ENCODE assay signal across 1 cellular context in the genomic region with DNA sequence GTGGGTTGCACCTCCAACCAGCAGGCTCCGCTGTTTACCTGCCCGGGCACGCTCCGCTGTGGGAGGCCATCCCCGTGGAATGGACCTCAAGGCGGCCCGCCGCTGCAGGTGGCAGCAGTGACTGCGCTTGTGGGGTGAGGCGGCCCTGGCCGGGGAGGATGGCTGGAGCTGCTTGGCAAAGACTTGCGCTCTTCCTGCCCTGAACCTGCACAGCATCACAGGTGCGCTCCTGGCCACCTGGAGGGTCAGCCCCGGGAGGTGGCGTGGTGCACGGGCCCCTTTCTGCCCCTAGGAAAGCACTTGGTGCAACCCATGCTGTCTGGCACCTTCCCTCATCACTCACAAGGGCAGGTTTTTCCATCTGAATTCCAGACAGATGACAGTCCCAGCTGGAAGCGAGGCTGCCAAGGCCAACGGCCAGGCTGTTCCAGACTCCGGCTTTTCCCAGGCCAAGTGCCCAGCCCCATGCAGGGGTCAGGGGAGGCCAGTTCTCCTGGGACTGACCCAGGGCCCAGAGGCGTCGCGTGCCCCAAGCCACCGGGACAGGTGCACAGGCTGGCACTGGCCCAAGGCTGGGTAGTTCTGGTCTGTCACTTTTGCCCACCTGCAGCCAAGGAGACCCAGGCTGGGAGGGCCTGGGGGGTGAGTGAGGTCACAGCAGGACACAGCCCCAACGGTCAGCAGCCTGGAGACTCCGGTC.
A peak's percentile ranks its signal among the peaks of the same experiment; 100 is the strongest.
TF ChIP-seq lines count a peak whose summit lies in the region.

No MANE protein-coding gene starts in this region.

TF ChIP-seq in HepG2, 621 proteins besides CTCF, POLR2A, EP300 and RAD21 (continued from another document and continues in another):
- TF ChIP-seq, protein P1, sequence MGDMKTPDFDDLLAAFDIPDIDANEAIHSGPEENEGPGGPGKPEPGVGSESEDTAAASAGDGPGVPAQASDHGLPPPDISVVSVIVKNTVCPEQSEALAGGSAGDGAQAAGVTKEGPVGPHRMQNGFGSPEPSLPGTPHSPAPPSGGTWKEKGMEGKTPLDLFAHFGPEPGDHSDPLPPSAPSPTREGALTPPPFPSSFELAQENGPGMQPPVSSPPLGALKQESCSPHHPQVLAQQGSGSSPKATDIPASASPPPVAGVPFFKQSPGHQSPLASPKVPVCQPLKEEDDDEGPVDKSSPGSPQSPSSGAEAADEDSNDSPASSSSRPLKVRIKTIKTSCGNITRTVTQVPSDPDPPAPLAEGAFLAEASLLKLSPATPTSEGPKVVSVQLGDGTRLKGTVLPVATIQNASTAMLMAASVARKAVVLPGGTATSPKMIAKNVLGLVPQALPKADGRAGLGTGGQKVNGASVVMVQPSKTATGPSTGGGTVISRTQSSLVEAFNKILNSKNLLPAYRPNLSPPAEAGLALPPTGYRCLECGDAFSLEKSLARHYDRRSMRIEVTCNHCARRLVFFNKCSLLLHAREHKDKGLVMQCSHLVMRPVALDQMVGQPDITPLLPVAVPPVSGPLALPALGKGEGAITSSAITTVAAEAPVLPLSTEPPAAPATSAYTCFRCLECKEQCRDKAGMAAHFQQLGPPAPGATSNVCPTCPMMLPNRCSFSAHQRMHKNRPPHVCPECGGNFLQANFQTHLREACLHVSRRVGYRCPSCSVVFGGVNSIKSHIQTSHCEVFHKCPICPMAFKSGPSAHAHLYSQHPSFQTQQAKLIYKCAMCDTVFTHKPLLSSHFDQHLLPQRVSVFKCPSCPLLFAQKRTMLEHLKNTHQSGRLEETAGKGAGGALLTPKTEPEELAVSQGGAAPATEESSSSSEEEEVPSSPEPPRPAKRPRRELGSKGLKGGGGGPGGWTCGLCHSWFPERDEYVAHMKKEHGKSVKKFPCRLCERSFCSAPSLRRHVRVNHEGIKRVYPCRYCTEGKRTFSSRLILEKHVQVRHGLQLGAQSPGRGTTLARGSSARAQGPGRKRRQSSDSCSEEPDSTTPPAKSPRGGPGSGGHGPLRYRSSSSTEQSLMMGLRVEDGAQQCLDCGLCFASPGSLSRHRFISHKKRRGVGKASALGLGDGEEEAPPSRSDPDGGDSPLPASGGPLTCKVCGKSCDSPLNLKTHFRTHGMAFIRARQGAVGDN (CRISPR knock-in tag; IDR thresholded peaks at IDR 0.05), result peak; percentile 89
- TF ChIP-seq RARA (CRISPR knock-in tag; IDR thresholded peaks at IDR 0.05) (peak; percentile 96), NFYB (CRISPR knock-in tag; IDR thresholded peaks at IDR 0.05) (no peak), ZXDC (CRISPR knock-in tag; IDR thresholded peaks at IDR 0.05) (0 out of 2 replicates have a peak, but pooled peaks have one; percentile 67), BATF2 (CRISPR knock-in tag; IDR thresholded peaks at IDR 0.05) (no peak), MTF2 (CRISPR knock-in tag; IDR thresholded peaks at IDR 0.05; ENCODE audit: borderline replicate concordance) (peak; percentile 2; the same call in 1 of the 2 replicates), ZNF720 (CRISPR knock-in tag; IDR thresholded peaks at IDR 0.05) (no peak), BCL6 (CRISPR knock-in tag; IDR thresholded peaks at IDR 0.05) (peak; percentile 88), NFKBIZ (CRISPR knock-in tag; IDR thresholded peaks at IDR 0.05) (no peak), CHD2 (IDR thresholded peaks at IDR 0.05; ENCODE audit: low read depth, low read length) (no peak), ZNF367 (CRISPR knock-in tag; IDR thresholded peaks at IDR 0.05; ENCODE audit: borderline replicate concordance) (0 out of 2 replicates have a peak, but pooled peaks have one; percentile 62), TAF15 (IDR thresholded peaks at IDR 0.05; ENCODE audit: low read depth, low read length, poor library complexity, severe bottlenecking) (no peak), GFI1 (CRISPR knock-in tag; IDR thresholded peaks at IDR 0.05; ENCODE audit: borderline replicate concordance) (no peak), ZNF292 (CRISPR knock-in tag; IDR thresholded peaks at IDR 0.05; ENCODE audit: borderline replicate concordance, low read depth) (peak; percentile 36; the same call in 1 of the 2 replicates), MTA1 (CRISPR knock-in tag; IDR thresholded peaks at IDR 0.05; ENCODE audit: borderline replicate concordance) (peak; percentile 76; the same call in 1 of the 2 replicates), TFE3 (CRISPR knock-in tag; IDR thresholded peaks at IDR 0.05) (peak; percentile 43), PLRG1 (conservative IDR thresholded peaks at IDR 0.05) (no peak), JARID2 (CRISPR knock-in tag; IDR thresholded peaks at IDR 0.05; ENCODE audit: insufficient replicate concordance) (no peak), FOSL2 (CRISPR knock-in tag; IDR thresholded peaks at IDR 0.05) (peak; percentile 89), ZNF770 (CRISPR knock-in tag; IDR thresholded peaks at IDR 0.05) (no peak), ASH2L (IDR thresholded peaks at IDR 0.05; ENCODE audit: insufficient read length, low read depth, low read length) (peak; percentile 39), BHLHE40 (IDR thresholded peaks at IDR 0.05; ENCODE audit: low read length) (no peak), ZNF317 (CRISPR knock-in tag; IDR thresholded peaks at IDR 0.05) (0 out of 2 replicates have a peak, but pooled peaks have one; percentile 30), ZNF577 (CRISPR knock-in tag; IDR thresholded peaks at IDR 0.05; ENCODE audit: borderline replicate concordance, low read depth) (no peak), ESRRA (CRISPR knock-in tag; IDR thresholded peaks at IDR 0.05; ENCODE audit: low read depth) (peak; percentile 79; the same call in 1 of the 2 replicates), PCBP1 (IDR thresholded peaks at IDR 0.05; ENCODE audit: borderline replicate concordance, low read depth, low read length) (0 out of 2 replicates have a peak, but pooled peaks have one; percentile 10), HINFP (CRISPR knock-in tag; IDR thresholded peaks at IDR 0.05; ENCODE audit: low read depth) (peak; percentile 64; the same call in 1 of the 2 replicates), ONECUT2 (CRISPR knock-in tag; IDR thresholded peaks at IDR 0.05) (no peak), ARNTL (CRISPR knock-in tag; IDR thresholded peaks at IDR 0.05) (peak; percentile 59; the same call in 1 of the 2 replicates), ZNF207 (IDR thresholded peaks at IDR 0.05; ENCODE audit: borderline replicate concordance) (no peak), FOXO1 (CRISPR knock-in tag; IDR thresholded peaks at IDR 0.05) (peak; percentile 44), FOXK2 (IDR thresholded peaks at IDR 0.05) (no peak)
- TF ChIP-seq, protein P2, sequence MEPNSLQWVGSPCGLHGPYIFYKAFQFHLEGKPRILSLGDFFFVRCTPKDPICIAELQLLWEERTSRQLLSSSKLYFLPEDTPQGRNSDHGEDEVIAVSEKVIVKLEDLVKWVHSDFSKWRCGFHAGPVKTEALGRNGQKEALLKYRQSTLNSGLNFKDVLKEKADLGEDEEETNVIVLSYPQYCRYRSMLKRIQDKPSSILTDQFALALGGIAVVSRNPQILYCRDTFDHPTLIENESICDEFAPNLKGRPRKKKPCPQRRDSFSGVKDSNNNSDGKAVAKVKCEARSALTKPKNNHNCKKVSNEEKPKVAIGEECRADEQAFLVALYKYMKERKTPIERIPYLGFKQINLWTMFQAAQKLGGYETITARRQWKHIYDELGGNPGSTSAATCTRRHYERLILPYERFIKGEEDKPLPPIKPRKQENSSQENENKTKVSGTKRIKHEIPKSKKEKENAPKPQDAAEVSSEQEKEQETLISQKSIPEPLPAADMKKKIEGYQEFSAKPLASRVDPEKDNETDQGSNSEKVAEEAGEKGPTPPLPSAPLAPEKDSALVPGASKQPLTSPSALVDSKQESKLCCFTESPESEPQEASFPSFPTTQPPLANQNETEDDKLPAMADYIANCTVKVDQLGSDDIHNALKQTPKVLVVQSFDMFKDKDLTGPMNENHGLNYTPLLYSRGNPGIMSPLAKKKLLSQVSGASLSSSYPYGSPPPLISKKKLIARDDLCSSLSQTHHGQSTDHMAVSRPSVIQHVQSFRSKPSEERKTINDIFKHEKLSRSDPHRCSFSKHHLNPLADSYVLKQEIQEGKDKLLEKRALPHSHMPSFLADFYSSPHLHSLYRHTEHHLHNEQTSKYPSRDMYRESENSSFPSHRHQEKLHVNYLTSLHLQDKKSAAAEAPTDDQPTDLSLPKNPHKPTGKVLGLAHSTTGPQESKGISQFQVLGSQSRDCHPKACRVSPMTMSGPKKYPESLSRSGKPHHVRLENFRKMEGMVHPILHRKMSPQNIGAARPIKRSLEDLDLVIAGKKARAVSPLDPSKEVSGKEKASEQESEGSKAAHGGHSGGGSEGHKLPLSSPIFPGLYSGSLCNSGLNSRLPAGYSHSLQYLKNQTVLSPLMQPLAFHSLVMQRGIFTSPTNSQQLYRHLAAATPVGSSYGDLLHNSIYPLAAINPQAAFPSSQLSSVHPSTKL (CRISPR knock-in tag; IDR thresholded peaks at IDR 0.05), result peak; percentile 74
- TF ChIP-seq, protein P3, sequence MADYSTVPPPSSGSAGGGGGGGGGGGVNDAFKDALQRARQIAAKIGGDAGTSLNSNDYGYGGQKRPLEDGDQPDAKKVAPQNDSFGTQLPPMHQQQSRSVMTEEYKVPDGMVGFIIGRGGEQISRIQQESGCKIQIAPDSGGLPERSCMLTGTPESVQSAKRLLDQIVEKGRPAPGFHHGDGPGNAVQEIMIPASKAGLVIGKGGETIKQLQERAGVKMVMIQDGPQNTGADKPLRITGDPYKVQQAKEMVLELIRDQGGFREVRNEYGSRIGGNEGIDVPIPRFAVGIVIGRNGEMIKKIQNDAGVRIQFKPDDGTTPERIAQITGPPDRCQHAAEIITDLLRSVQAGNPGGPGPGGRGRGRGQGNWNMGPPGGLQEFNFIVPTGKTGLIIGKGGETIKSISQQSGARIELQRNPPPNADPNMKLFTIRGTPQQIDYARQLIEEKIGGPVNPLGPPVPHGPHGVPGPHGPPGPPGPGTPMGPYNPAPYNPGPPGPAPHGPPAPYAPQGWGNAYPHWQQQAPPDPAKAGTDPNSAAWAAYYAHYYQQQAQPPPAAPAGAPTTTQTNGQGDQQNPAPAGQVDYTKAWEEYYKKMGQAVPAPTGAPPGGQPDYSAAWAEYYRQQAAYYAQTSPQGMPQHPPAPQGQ (CRISPR knock-in tag; IDR thresholded peaks at IDR 0.05; ENCODE audit: borderline replicate concordance), result no peak
- TF ChIP-seq, protein P4, sequence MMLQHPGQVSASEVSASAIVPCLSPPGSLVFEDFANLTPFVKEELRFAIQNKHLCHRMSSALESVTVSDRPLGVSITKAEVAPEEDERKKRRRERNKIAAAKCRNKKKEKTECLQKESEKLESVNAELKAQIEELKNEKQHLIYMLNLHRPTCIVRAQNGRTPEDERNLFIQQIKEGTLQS (CRISPR knock-in tag; IDR thresholded peaks at IDR 0.05), result no peak; the same call in 1 of the 2 replicates
